Comparison of ENCODE assay signal across 24 cellular contexts in the genomic region with DNA sequence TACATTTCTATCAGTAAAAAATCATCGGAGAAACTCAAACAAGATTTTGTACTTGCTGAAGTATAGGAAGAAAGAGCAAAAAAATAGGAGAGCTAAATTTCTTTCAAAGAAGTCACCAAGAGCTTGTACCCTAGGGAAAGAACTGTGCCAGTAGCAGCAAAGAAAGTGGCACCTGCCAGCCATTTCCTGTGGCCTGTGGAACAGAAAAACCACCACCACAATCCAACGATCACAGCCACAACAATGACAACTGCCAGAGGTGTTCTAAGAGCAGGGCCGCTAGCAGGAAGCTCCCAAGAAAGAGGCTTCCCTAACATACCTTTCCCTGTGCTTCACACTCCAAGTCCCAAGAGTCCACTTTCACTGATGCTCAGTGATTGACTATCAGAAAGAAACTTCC.
"Had no signal": no experiment of that assay in that cellular context is flagged by ENCODE, and none has a peak within 500 bp of the region (broad histone marks: within the 10 kb centered on the region; RNA-seq: fewer than 3 reads in every experiment).

No MANE protein-coding gene starts in this region.

- H3K27ac ChIP-seq: body of pancreas, gastrocnemius medialis, ovary, thoracic aorta, uterus had no signal

- DNase-seq: activated CD4-positive, alpha-beta memory T cell treated with anti-CD3 and anti-CD28 coated beads for 36 hours; activated CD4-positive, alpha-beta T cell treated with anti-CD3 and anti-CD28 coated beads, Interleukin-2, amount 10 ng/mL, durations not matched to agents 24 days and 14 days; activated CD4-positive, CD25-positive, alpha-beta regulatory T cell treated with anti-CD3 and anti-CD28 coated beads, Interleukin-2, amount 50 U/mL, for 72 hours; activated T-cell treated with anti-CD3 and anti-CD28 coated beads, Interleukin-2, amount 50 U/mL, for 4 hours; anterior cingulate cortex; body of pancreas; effector memory CD4-positive, alpha-beta T cell; gastrocnemius medialis; glutamatergic neuron; kidney; naive thymus-derived CD4-positive, alpha-beta T cell; ovary; small intestine; stimulated activated CD4-positive, alpha-beta T cell treated with anti-CD3 and anti-CD28 coated beads, Interleukin-4, amount 100 ng/mL, for 24 hours; uterus had no signal

- H3K4me1 Mint-ChIP-seq: activated T-helper 17 cell treated with anti-CD3 and anti-CD28 coated beads, Interleukin-2, amount 50 U/mL, for 72 hours; stimulated activated effector memory CD8-positive, alpha-beta T cell treated with anti-CD3 and anti-CD28 coated beads, Interleukin-12 subunit alpha, Interleukin-12 subunit beta, amount 100 ng/mL, for 72 hours had no signal

- H3K36me3 Mint-ChIP-seq: activated CD4-positive, alpha-beta memory T cell treated with anti-CD3 and anti-CD28 coated beads for 36 hours; activated naive CD8-positive, alpha-beta T cell; naive thymus-derived CD4-positive, alpha-beta T cell; stimulated activated effector memory CD8-positive, alpha-beta T cell treated with anti-CD3 and anti-CD28 coated beads, Interleukin-12 subunit alpha, Interleukin-12 subunit beta, amount 100 ng/mL, for 72 hours had no signal

- H3K27me3 ChIP-seq: body of pancreas, gastrocnemius medialis, ovary had no signal

- ATAC-seq: activated T-cell treated with anti-CD3 and anti-CD28 coated beads, Interleukin-2, amount 50 U/mL, for 4 hours; activated T-helper 17 cell treated with anti-CD3 and anti-CD28 coated beads, Interleukin-2, amount 50 U/mL, for 72 hours; body of pancreas; gastrocnemius medialis; naive thymus-derived CD4-positive, alpha-beta T cell; sciatic nerve; stimulated activated effector memory CD8-positive, alpha-beta T cell treated with anti-CD3 and anti-CD28 coated beads, Interleukin-12 subunit alpha, Interleukin-12 subunit beta, amount 100 ng/mL, for 72 hours had no signal

- H3K27me3 Mint-ChIP-seq: activated CD4-positive, alpha-beta memory T cell treated with anti-CD3 and anti-CD28 coated beads for 36 hours; activated CD4-positive, alpha-beta T cell treated with anti-CD3 and anti-CD28 coated beads, Interleukin-2, amount 10 ng/mL, durations not matched to agents 24 days and 14 days; activated naive CD8-positive, alpha-beta T cell; activated T-helper 17 cell treated with anti-CD3 and anti-CD28 coated beads, Interleukin-2, amount 50 U/mL, for 72 hours; progenitor cell of endocrine pancreas; stimulated activated naive CD8-positive, alpha-beta T cell treated with anti-CD3 and anti-CD28 coated beads, Interleukin-15, Interleukin-2, amounts not matched to agents 100 ng/mL and 50 ng/mL, for 24 hours had no signal

- H3K4me3 Mint-ChIP-seq: activated CD4-positive, alpha-beta memory T cell treated with anti-CD3 and anti-CD28 coated beads for 36 hours; activated CD4-positive, alpha-beta T cell treated with anti-CD3 and anti-CD28 coated beads, Interleukin-2, amount 10 ng/mL, durations not matched to agents 24 days and 14 days; activated naive CD8-positive, alpha-beta T cell; activated T-cell treated with anti-CD3 and anti-CD28 coated beads, Interleukin-2, amount 50 U/mL, for 4 hours; activated T-helper 17 cell treated with anti-CD3 and anti-CD28 coated beads, Interleukin-2, amount 50 U/mL, for 72 hours; mesothelial cell of epicardium; naive thymus-derived CD4-positive, alpha-beta T cell; stimulated activated effector memory CD8-positive, alpha-beta T cell treated with anti-CD3 and anti-CD28 coated beads, Interleukin-12 subunit alpha, Interleukin-12 subunit beta, amount 100 ng/mL, for 72 hours; stimulated activated naive CD8-positive, alpha-beta T cell treated with anti-CD3 and anti-CD28 coated beads, Interleukin-15, Interleukin-2, amounts not matched to agents 100 ng/mL and 50 ng/mL, for 24 hours; type B pancreatic cell had no signal

- H3K9me3 ChIP-seq: body of pancreas, gastrocnemius medialis, ovary, thoracic aorta, uterus had no signal

- H3K9me3 Mint-ChIP-seq: activated CD4-positive, alpha-beta memory T cell treated with anti-CD3 and anti-CD28 coated beads for 36 hours; activated CD4-positive, alpha-beta T cell treated with anti-CD3 and anti-CD28 coated beads, Interleukin-2, amount 10 ng/mL, durations not matched to agents 24 days and 14 days; activated T-cell treated with anti-CD3 and anti-CD28 coated beads, Interleukin-2, amount 50 U/mL, for 4 hours; activated T-helper 17 cell treated with anti-CD3 and anti-CD28 coated beads, Interleukin-2, amount 50 U/mL, for 72 hours; mesothelial cell of epicardium; naive thymus-derived CD4-positive, alpha-beta T cell; stimulated activated effector memory CD8-positive, alpha-beta T cell treated with anti-CD3 and anti-CD28 coated beads, Interleukin-12 subunit alpha, Interleukin-12 subunit beta, amount 100 ng/mL, for 72 hours; stimulated activated naive CD8-positive, alpha-beta T cell treated with anti-CD3 and anti-CD28 coated beads, Interleukin-15, Interleukin-2, amounts not matched to agents 100 ng/mL and 50 ng/mL, for 24 hours; type B pancreatic cell had no signal

- H3K36me3 ChIP-seq: gastrocnemius medialis, ovary, thoracic aorta, uterus had no signal

- H3K4me1 ChIP-seq: gastrocnemius medialis, uterus had no signal

- H3K27ac Mint-ChIP-seq: activated CD4-positive, alpha-beta memory T cell treated with anti-CD3 and anti-CD28 coated beads for 36 hours; activated CD4-positive, alpha-beta T cell treated with anti-CD3 and anti-CD28 coated beads, Interleukin-2, amount 10 ng/mL, durations not matched to agents 24 days and 14 days; activated naive CD8-positive, alpha-beta T cell; activated T-helper 17 cell treated with anti-CD3 and anti-CD28 coated beads, Interleukin-2, amount 50 U/mL, for 72 hours; mesothelial cell of epicardium; naive thymus-derived CD4-positive, alpha-beta T cell; progenitor cell of endocrine pancreas; stimulated activated effector memory CD8-positive, alpha-beta T cell treated with anti-CD3 and anti-CD28 coated beads, Interleukin-12 subunit alpha, Interleukin-12 subunit beta, amount 100 ng/mL, for 72 hours; stimulated activated naive CD8-positive, alpha-beta T cell treated with anti-CD3 and anti-CD28 coated beads, Interleukin-15, Interleukin-2, amounts not matched to agents 100 ng/mL and 50 ng/mL, for 24 hours; type B pancreatic cell had no signal

- H3K4me3 ChIP-seq: body of pancreas, gastrocnemius medialis, ovary, thoracic aorta, uterus had no signal
